22 cellular contexts compared by ENCODE assay signal in genomic region chr15:63752979-63753378, GRCh38.
"Had no signal": no experiment of that assay in that cellular context is flagged by ENCODE, and none has a peak within 500 bp of the region (broad histone marks: within the 10 kb centered on the region; RNA-seq: fewer than 3 reads in every experiment).

No MANE protein-coding gene starts in this region.

- H3K9me3 ChIP-seq: left ventricle myocardium inferior, lower lobe of right lung, sigmoid colon, upper lobe of left lung, uterus had no signal

- H3K4me2 ChIP-seq: hepatocyte had no signal

- H3K4me1 Mint-ChIP-seq: endodermal cell, nephron had no signal

- H3K9ac ChIP-seq: parathyroid adenoma had no signal

- H3K27ac Mint-ChIP-seq: nephron had no signal

- H3K27me3 ChIP-seq: foreskin keratinocyte, hepatocyte, sigmoid colon, upper lobe of left lung, uterus had no signal

- H3K4me3 ChIP-seq: coronary artery, hepatocyte, left ventricle myocardium inferior, lower lobe of right lung, sigmoid colon, skin epidermis, upper lobe of left lung, uterus had no signal

- H2AFZ ChIP-seq: hepatocyte, parathyroid adenoma had no signal

- H3K79me2 ChIP-seq: hepatocyte, parathyroid adenoma had no signal

- H3K4me1 ChIP-seq: foreskin keratinocyte, lower lobe of right lung, parathyroid adenoma, upper lobe of left lung, uterus had no signal

- H3K9me3 Mint-ChIP-seq: endodermal cell, nephron had no signal

- H3K27ac ChIP-seq: coronary artery, foreskin keratinocyte, hepatocyte, left ventricle myocardium inferior, lower lobe of right lung, parathyroid adenoma, sigmoid colon, skin epidermis, upper lobe of left lung, uterus had no signal

- H3K36me3 ChIP-seq: uterus had no signal

- DNase-seq: effector CD4-positive, alpha-beta T cell; endodermal cell; erythroblast; foreskin keratinocyte; head of caudate nucleus; kidney; left cardiac atrium; left ventricle myocardium inferior; lower lobe of right lung; mesenchymal stem cell; midbrain; sigmoid colon; stimulated activated CD4-positive, alpha-beta T cell treated with anti-CD3 and anti-CD28 coated beads, Interleukin-2, amount 100 ng/mL, for 24 hours; stimulated activated CD4-positive, alpha-beta T cell treated with anti-CD3 and anti-CD28 coated beads, Interleukin-4, amount 100 ng/mL, for 4 hours; stimulated activated naive CD4-positive, alpha-beta T cell treated with Interleukin-2 at 50 U/mL for 16 hours; upper lobe of left lung; uterus had no signal

- H3K4me3 Mint-ChIP-seq: endodermal cell, nephron had no signal
